In the genomic region with DNA sequence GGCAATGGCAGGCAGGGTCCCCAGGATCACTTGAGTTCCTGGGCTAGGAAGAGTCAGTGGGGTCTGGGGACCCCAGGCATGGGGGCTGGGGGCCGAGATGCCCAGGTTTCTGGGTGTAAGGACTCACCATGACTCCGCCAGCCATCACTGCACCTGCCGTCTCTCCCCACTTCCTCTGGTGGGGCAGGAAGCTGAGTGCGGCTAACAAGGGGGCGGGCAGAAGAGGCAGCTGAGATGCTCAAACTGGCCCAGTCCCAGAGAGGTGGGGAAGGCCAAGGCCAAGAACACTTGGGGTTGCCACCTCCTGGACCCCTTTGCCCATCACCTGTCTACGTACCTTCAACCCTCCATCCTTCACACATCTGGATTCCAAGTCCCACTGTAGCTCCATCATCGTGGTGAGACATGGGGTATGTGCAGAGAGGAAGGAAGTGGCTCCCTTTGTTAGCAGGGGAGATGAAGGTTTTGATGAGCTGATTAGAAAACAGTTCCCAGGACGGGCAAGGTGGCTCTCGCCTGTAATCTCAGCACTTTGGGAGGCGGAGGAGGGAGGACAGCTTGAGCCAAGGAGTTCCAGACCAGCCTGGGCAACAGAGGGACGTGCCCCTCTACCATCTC, we compare ENCODE assay signal across 8 cellular contexts. TPM values are rescaled to one million over a fixed set of nuclear protein-coding genes. Genes with fewer than 3 reads are reported as not detected.
A peak's percentile ranks its signal among the peaks of the same experiment; 100 is the strongest.
DNase-seq lines count a peak whose midpoint lies in the region; ATAC-seq and TF ChIP-seq lines count a peak whose summit lies in the region.

SEPTIN1 (minus strand) TSS at position 164 of the 618 bp plus-strand sequence; CDS start at position 145, 19 bp downstream.

- ATAC-seq in CD4-positive, alpha-beta T cell (ENCODE audit: poor library complexity): peak; percentile 33
- no peak for ATAC-seq in HG02973 (IDR thresholded peaks at IDR 0.05; ENCODE audit: unreplicated experiment)

- peaks cover 39% of the 10 kb centered on the region for H3K36me3 Mint-ChIP-seq in CD4-positive, alpha-beta T cell (ENCODE audit: low read depth)
- H3K36me3 Mint-ChIP-seq in activated T-helper 1 cell treated with anti-CD3 and anti-CD28 coated beads, Interleukin-12 subunit alpha, Interleukin-12 subunit beta, Interleukin-2, Interleukin-4 antibody, amounts not matched to agents 30 ng/mL and 10 ng/mL and 1 ng/mL, durations not matched to agents 14 hours and 24 hours and 36 hours (ENCODE audit: low read depth): peaks cover 27% of the 10 kb centered on the region
- peaks cover 2% of the 10 kb centered on the region for H3K36me3 Mint-ChIP-seq in progenitor cell of endocrine pancreas (ENCODE audit: insufficient read depth)

- H3K9me3 ChIP-seq in CD4-positive, alpha-beta T cell (ENCODE audit: control insufficient read depth, low read length): no peaks in the 10 kb centered on the region
- H3K9me3 ChIP-seq in thyroid gland: no peaks in the 10 kb centered on the region

- H3K4me1 Mint-ChIP-seq in CD4-positive, alpha-beta T cell (ENCODE audit: low read depth): peaks cover 58% of the 10 kb centered on the region
- peaks cover 55% of the 10 kb centered on the region for H3K4me1 Mint-ChIP-seq in activated T-helper 1 cell treated with anti-CD3 and anti-CD28 coated beads, Interleukin-12 subunit alpha, Interleukin-12 subunit beta, Interleukin-2, Interleukin-4 antibody, amounts not matched to agents 30 ng/mL and 10 ng/mL and 1 ng/mL, durations not matched to agents 14 hours and 24 hours and 36 hours (ENCODE audit: low read depth)
- peaks cover 6% of the 10 kb centered on the region for H3K4me1 Mint-ChIP-seq in progenitor cell of endocrine pancreas (ENCODE audit: low read depth)

- intact Hi-C loops in CD4-positive, alpha-beta T cell (cut with DNase I, micrococcal nuclease): loop anchor here (1.0 kb wide), 3 partner anchors 13 to 47 kb away; partner anchors contain the start of gene ZNF48 (in 1 of the 2)
- intact Hi-C loops in activated T-helper 1 cell treated with anti-CD3 and anti-CD28 coated beads, Interleukin-12 subunit alpha, Interleukin-12 subunit beta, Interleukin-2, Interleukin-4 antibody, amounts not matched to agents 30 ng/mL and 10 ng/mL and 1 ng/mL, durations not matched to agents 14 hours and 24 hours and 36 hours (cut with micrococcal nuclease): loop anchor here (1.0 kb wide), 2 partner anchors 12 to 13 kb away; partner anchors contain the start of genes TBC1D10B and ZNF48
- intact Hi-C loops in thyroid gland (cut with DNase I): no loop called here

- peaks cover 4 to 5% of the 10 kb centered on the region in 2 donors for H3K4me1 ChIP-seq in thyroid gland

- no peak for TF ChIP-seq CTCF in CD4-positive, alpha-beta T cell (IDR thresholded peaks at IDR 0.05)
- TF ChIP-seq CTCF in progenitor cell of endocrine pancreas (IDR thresholded peaks at IDR 0.05; ENCODE audit: unreplicated experiment) (no peak), thyroid gland (IDR thresholded peaks at IDR 0.05) (no peak)

- H3K4me3 ChIP-seq in thyroid gland (replicated peaks in 1 of 3): no peak within 1 kb of the TSS

- no peaks in the 10 kb centered on the region for H3K27me3 Mint-ChIP-seq in CD4-positive, alpha-beta T cell
- no peaks in the 10 kb centered on the region for H3K27me3 Mint-ChIP-seq in activated T-helper 1 cell treated with anti-CD3 and anti-CD28 coated beads, Interleukin-12 subunit alpha, Interleukin-12 subunit beta, Interleukin-2, Interleukin-4 antibody, amounts not matched to agents 30 ng/mL and 10 ng/mL and 1 ng/mL, durations not matched to agents 14 hours and 24 hours and 36 hours (ENCODE audit: insufficient read depth)
- H3K27me3 Mint-ChIP-seq in progenitor cell of endocrine pancreas: no peaks in the 10 kb centered on the region

- peak; percentile 66 to 79 (median 72) for DNase-seq in CD4-positive, alpha-beta T cell
- DNase-seq in KG1 (lab: John Stamatoyannopoulos, UW) (peak; percentile 24), progenitor cell of endocrine pancreas (ENCODE audit: low spot score, unreplicated experiment) (no peak), DMS153 treated with DMSO at 0.1 percent for 48 hours (lab: John Stamatoyannopoulos, UW; ENCODE audit: unreplicated experiment) (no peak), thyroid gland (no peak), NOMO-1 treated with DMSO at 0.1 percent for 48 hours (lab: John Stamatoyannopoulos, UW; ENCODE audit: unreplicated experiment) (no peak)
- DNase-seq in activated T-helper 1 cell treated with anti-CD3 and anti-CD28 coated beads, Interleukin-12 subunit alpha, Interleukin-12 subunit beta, Interleukin-2, Interleukin-4 antibody, amounts not matched to agents 30 ng/mL and 10 ng/mL and 1 ng/mL, durations not matched to agents 14 hours and 24 hours and 36 hours (ENCODE audit: low spot score): peak; percentile 78

- H3K36me3 ChIP-seq in thyroid gland: no peaks in the 10 kb centered on the region

- peak within 1 kb of the TSS; percentile 100 for H3K27ac Mint-ChIP-seq in CD4-positive, alpha-beta T cell
- H3K27ac Mint-ChIP-seq in activated T-helper 1 cell treated with anti-CD3 and anti-CD28 coated beads, Interleukin-12 subunit alpha, Interleukin-12 subunit beta, Interleukin-2, Interleukin-4 antibody, amounts not matched to agents 30 ng/mL and 10 ng/mL and 1 ng/mL, durations not matched to agents 14 hours and 24 hours and 36 hours: peak within 1 kb of the TSS; percentile 89
- peak within 1 kb of the TSS; percentile 59 for H3K27ac Mint-ChIP-seq in progenitor cell of endocrine pancreas

- WGBS in thyroid gland, 2 donors: 61 to 70% methylated on average over 9 to 11 of the region's 11 CpGs

- POLR2A ChIA-PET in CD4-positive, alpha-beta T cell (lab: Charles Lee): interaction anchor here (0.8 to 7.3 kb wide), 26 partner anchors 13 to 575 kb away, joined by 3 to 153 read pairs (median 6); partner anchors contain the start of genes ALDOA, CD2BP2, CORO1A and DCTPP1

- H3K27ac ChIP-seq in CD4-positive, alpha-beta T cell (ENCODE audit: low read depth, low read length): peak within 1 kb of the TSS; percentile 100
- no peak within 1 kb of the TSS for H3K27ac ChIP-seq in thyroid gland

- no peaks in the 10 kb centered on the region for H3K9me3 Mint-ChIP-seq in CD4-positive, alpha-beta T cell
- no peaks in the 10 kb centered on the region for H3K9me3 Mint-ChIP-seq in activated T-helper 1 cell treated with anti-CD3 and anti-CD28 coated beads, Interleukin-12 subunit alpha, Interleukin-12 subunit beta, Interleukin-2, Interleukin-4 antibody, amounts not matched to agents 30 ng/mL and 10 ng/mL and 1 ng/mL, durations not matched to agents 14 hours and 24 hours and 36 hours
- no peaks in the 10 kb centered on the region for H3K9me3 Mint-ChIP-seq in progenitor cell of endocrine pancreas (ENCODE audit: low read depth)

- TF ChIP-seq POLR2A in thyroid gland (IDR thresholded peaks at IDR 0.05): no peak

- H3K27me3 ChIP-seq in CD4-positive, alpha-beta T cell (ENCODE audit: control insufficient read depth, insufficient read depth, low read length): no peaks in the 10 kb centered on the region
- H3K27me3 ChIP-seq in thyroid gland: no peaks in the 10 kb centered on the region

- CTCF ChIA-PET in CD4-positive, alpha-beta T cell (lab: Charles Lee): interaction anchor here (0.8 to 3.4 kb wide), 10 partner anchors 9 to 175 kb away, joined by 3 to 20 read pairs (median 3); partner anchors contain the start of genes DCTPP1, TBC1D10B and ZNF48

- peak within 1 kb of the TSS; percentile 99 for H3K4me3 Mint-ChIP-seq in CD4-positive, alpha-beta T cell
- H3K4me3 Mint-ChIP-seq in activated T-helper 1 cell treated with anti-CD3 and anti-CD28 coated beads, Interleukin-12 subunit alpha, Interleukin-12 subunit beta, Interleukin-2, Interleukin-4 antibody, amounts not matched to agents 30 ng/mL and 10 ng/mL and 1 ng/mL, durations not matched to agents 14 hours and 24 hours and 36 hours: peak within 1 kb of the TSS; percentile 97
- no peak within 1 kb of the TSS for H3K4me3 Mint-ChIP-seq in progenitor cell of endocrine pancreas (ENCODE audit: low read depth)

RNA-seq across cellular contexts. Expression of gene SEPTIN1, which starts in this region (rescaled TPM):
- total RNA-seq in CD4-positive, alpha-beta T cell: 100 to 1,000 TPM; 161 to 163 TPM
- 195 and 200 TPM in 2 replicates for total RNA-seq in activated T-helper 1 cell treated with anti-CD3 and anti-CD28 coated beads, Interleukin-12 subunit alpha, Interleukin-12 subunit beta, Interleukin-2, Interleukin-4 antibody, amounts not matched to agents 30 ng/mL and 10 ng/mL and 1 ng/mL, durations not matched to agents 14 hours and 24 hours and 36 hours
- total RNA-seq in progenitor cell of endocrine pancreas: 2.0 and 2.3 TPM in 2 replicates
- total RNA-seq in thyroid gland: 1 to 10 TPM in 3 of 4 donors, under 1 TPM in 1; 0.56 to 3.4 (median 1.4) TPM

Comparison
In these comparisons a context has a peak if more than half of its experiments do, and no peak if none do; other contexts are left out.
1. RNA of gene SEPTIN1 (total RNA-seq): 195 to 200 TPM in activated T-helper 1 cell treated with anti-CD3 and anti-CD28 coated beads, Interleukin-12 subunit alpha, Interleukin-12 subunit beta, Interleukin-2, Interleukin-4 antibody, amounts not matched to agents 30 ng/mL and 10 ng/mL and 1 ng/mL, durations not matched to agents 14 hours and 24 hours and 36 hours and 161 to 163 TPM in CD4-positive, alpha-beta T cell; 2.0 to 2.3 TPM in progenitor cell of endocrine pancreas and 0.56 to 3.4 TPM in thyroid gland; every median in the first group is over 10 times any median in the second.
2. DNase-seq: peak in CD4-positive, alpha-beta T cell (10 of 10), KG1 (single experiment) and activated T-helper 1 cell treated with anti-CD3 and anti-CD28 coated beads, Interleukin-12 subunit alpha, Interleukin-12 subunit beta, Interleukin-2, Interleukin-4 antibody, amounts not matched to agents 30 ng/mL and 10 ng/mL and 1 ng/mL, durations not matched to agents 14 hours and 24 hours and 36 hours (single experiment); none in progenitor cell of endocrine pancreas (single experiment), DMS153 treated with DMSO at 0.1 percent for 48 hours (single experiment), thyroid gland (0 of 2) and NOMO-1 treated with DMSO at 0.1 percent for 48 hours (single experiment).
3. Peak in every context shown above with its lines, with median percentiles within 50 percentile points of each other: H3K27ac Mint-ChIP-seq.